In the genomic region with DNA sequence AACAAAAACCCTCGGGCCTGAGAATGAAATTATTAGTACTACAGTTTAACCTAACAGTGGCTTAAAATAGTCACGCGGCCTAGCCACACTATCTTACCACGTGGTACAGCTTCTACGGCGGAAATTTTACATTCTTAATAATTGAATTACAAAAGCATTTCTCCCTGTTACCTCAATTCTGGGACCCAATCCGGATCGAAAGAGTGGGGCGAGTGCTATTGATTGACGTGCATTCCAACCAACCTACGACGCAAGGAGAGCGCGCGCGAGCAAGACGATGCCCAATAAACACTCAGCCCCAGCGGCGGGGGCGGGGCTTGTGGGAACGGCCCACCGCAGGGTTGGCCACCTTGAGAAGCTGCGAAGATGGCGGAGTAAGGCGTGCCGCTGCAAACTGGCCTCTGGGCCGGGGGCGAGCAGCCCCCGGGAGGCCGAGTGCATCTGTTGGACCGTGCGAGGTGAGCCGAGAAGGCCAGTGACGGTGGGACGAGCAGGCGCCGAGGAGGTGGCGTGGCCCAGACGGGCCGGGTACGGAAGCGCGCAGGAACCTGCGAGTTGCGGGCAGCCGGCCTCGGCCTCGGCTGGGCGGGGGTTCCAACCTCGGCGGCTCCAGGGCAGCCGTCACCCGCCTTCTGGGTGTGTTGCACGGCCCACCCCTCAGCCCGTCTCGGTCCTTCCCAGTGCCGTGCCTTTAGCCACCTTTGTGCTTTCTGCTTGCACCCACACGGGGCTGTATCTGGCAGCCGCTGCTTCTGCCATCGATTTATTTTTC, we compare ENCODE assay signal across 8 cellular contexts. TPM values are rescaled to one million over a fixed set of nuclear protein-coding genes. Genes with fewer than 3 reads are reported as not detected.
DNase-seq lines count a peak whose midpoint lies in the region; ATAC-seq and TF ChIP-seq lines count a peak whose summit lies in the region.

No MANE protein-coding gene starts in this region.

- H2AFZ ChIP-seq in GM23338 = no peak overlapping the region
- H2AFZ ChIP-seq in fibroblast of lung (ENCODE audit: low read length) = peak overlapping the region; percentile 73

- H3K4me1 ChIP-seq in GM23338 (ENCODE audit: insufficient read depth) (peaks cover 9% of the 10 kb centered on the region; the same call in 1 of the 2 replicates), fibroblast of lung (ENCODE audit: control insufficient read depth, extremely low read depth, insufficient read depth, low read length) (peaks cover 11% of the 10 kb centered on the region)

- no peaks in the 10 kb centered on the region for H3K9me3 ChIP-seq in fibroblast of lung (ENCODE audit: control insufficient read depth, insufficient read depth, low read depth, low read length)

- H3K79me2 ChIP-seq in GM23338 (replicated peaks; ENCODE audit: insufficient read depth) (peaks cover 47% of the 10 kb centered on the region), fibroblast of lung (ENCODE audit: control insufficient read depth, insufficient read depth, low read length) (peaks cover 28% of the 10 kb centered on the region)

- H3K4me3 Mint-ChIP-seq in GM23338 = peak overlapping the region; percentile 98
- H3K4me3 Mint-ChIP-seq in naive B cell = peak overlapping the region; percentile 88 to 99 (median 94)
- peak overlapping the region; percentile 96 for H3K4me3 Mint-ChIP-seq in stimulated activated effector memory CD8-positive, alpha-beta T cell treated with anti-CD3 and anti-CD28 coated beads, Interleukin-12 subunit alpha, Interleukin-12 subunit beta, amount 100 ng/mL, for 72 hours

- peak overlapping the region; percentile 86 for H3K9ac ChIP-seq in fibroblast of lung (ENCODE audit: insufficient read depth, low read length)

- H3K27me3 Mint-ChIP-seq in GM23338 (ENCODE audit: insufficient read depth, low read depth, poor library complexity) (peaks cover 13% of the 10 kb centered on the region), naive B cell (no peaks in the 10 kb centered on the region)

- H3K9me3 Mint-ChIP-seq in GM23338 = no peaks in the 10 kb centered on the region; the same call in 2 of the 3 replicates
- H3K9me3 Mint-ChIP-seq in naive B cell = no peaks in the 10 kb centered on the region
- no peaks in the 10 kb centered on the region for H3K9me3 Mint-ChIP-seq in stimulated activated effector memory CD8-positive, alpha-beta T cell treated with anti-CD3 and anti-CD28 coated beads, Interleukin-12 subunit alpha, Interleukin-12 subunit beta, amount 100 ng/mL, for 72 hours

- H3K4me3 ChIP-seq in GM23338 (peak overlapping the region; percentile 80), fibroblast of lung (replicated peaks in 1 of 4; ENCODE audit: control extremely low read depth in 1 of 4, insufficient read depth in 1 of 4, low read depth in 3 of 4, low read length in 4 of 4) (peak overlapping the region; percentile 74 to 97 (median 88))

- no peaks in the 10 kb centered on the region for H3K9me2 ChIP-seq in GM23338 (ENCODE audit: insufficient read depth)

- peaks cover 41% of the 10 kb centered on the region for H3K36me3 ChIP-seq in GM23338 (ENCODE audit: insufficient read depth)
- peaks cover 12% of the 10 kb centered on the region for H3K36me3 ChIP-seq in fibroblast of lung (ENCODE audit: control insufficient read depth, insufficient read depth, low read length)

- peak; percentile 97 for ATAC-seq in GM23338
- ATAC-seq in naive B cell (ENCODE audit: low read depth in 2 of 2) = peak; percentile 92 to 93
- ATAC-seq in stimulated activated effector memory CD8-positive, alpha-beta T cell treated with anti-CD3 and anti-CD28 coated beads, Interleukin-12 subunit alpha, Interleukin-12 subunit beta, amount 100 ng/mL, for 72 hours = peak; percentile 98

- H3K27ac ChIP-seq in GM23338 (ENCODE audit: low read depth) (peak overlapping the region; percentile 84), fibroblast of lung (ENCODE audit: insufficient read depth, low read length) (peak overlapping the region; percentile 75)

- peaks cover 56% of the 10 kb centered on the region for H3K36me3 Mint-ChIP-seq in GM23338 (ENCODE audit: low read depth)
- peaks cover 0 to 10% of the 10 kb centered on the region in 2 donors for H3K36me3 Mint-ChIP-seq in naive B cell
- H3K36me3 Mint-ChIP-seq in stimulated activated effector memory CD8-positive, alpha-beta T cell treated with anti-CD3 and anti-CD28 coated beads, Interleukin-12 subunit alpha, Interleukin-12 subunit beta, amount 100 ng/mL, for 72 hours = peaks cover 55% of the 10 kb centered on the region

- peak overlapping the region; percentile 91 for H3K4me2 ChIP-seq in GM23338
- peak overlapping the region; percentile 36 for H3K4me2 ChIP-seq in fibroblast of lung (ENCODE audit: extremely low read depth, insufficient read depth, low read length)

- H3K27ac Mint-ChIP-seq in GM23338 (peak overlapping the region; percentile 98), naive B cell (peak overlapping the region; percentile 94 to 99 (median 99))
- H3K27ac Mint-ChIP-seq in stimulated activated effector memory CD8-positive, alpha-beta T cell treated with anti-CD3 and anti-CD28 coated beads, Interleukin-12 subunit alpha, Interleukin-12 subunit beta, amount 100 ng/mL, for 72 hours = peak overlapping the region; percentile 97

- H3K4me1 Mint-ChIP-seq in GM23338 (peaks cover 28% of the 10 kb centered on the region), naive B cell (peaks cover 24 to 49% (median 30%) of the 10 kb centered on the region in 3 donors)
- H3K4me1 Mint-ChIP-seq in stimulated activated effector memory CD8-positive, alpha-beta T cell treated with anti-CD3 and anti-CD28 coated beads, Interleukin-12 subunit alpha, Interleukin-12 subunit beta, amount 100 ng/mL, for 72 hours = peaks cover 40% of the 10 kb centered on the region

- H3K27me3 ChIP-seq in GM23338 (ENCODE audit: insufficient read depth) = no peaks in the 10 kb centered on the region
- no peaks in the 10 kb centered on the region for H3K27me3 ChIP-seq in fibroblast of lung (ENCODE audit: control insufficient read depth, insufficient read depth, low read length)

- no peak for TF ChIP-seq CTCF in GM23338 (conservative IDR thresholded peaks at IDR 0.05; ENCODE audit: low read depth in 2 of 2)
- TF ChIP-seq CTCF in fibroblast of lung (conservative IDR thresholded peaks at IDR 0.05 in 1 of 2, IDR thresholded peaks at IDR 0.05 in 1 of 2; ENCODE audit: low read depth in 1 of 2, low read length in 2 of 2) = no peak

- H4K20me1 ChIP-seq in GM23338 (replicated peaks; ENCODE audit: insufficient read depth) (peaks cover 26% of the 10 kb centered on the region), fibroblast of lung (ENCODE audit: control insufficient read depth, extremely low read depth, insufficient read depth, low read length) (no peaks in the 10 kb centered on the region)

- peaks cover 3% of the 10 kb centered on the region; the same call in 1 of the 2 replicates for H3F3A ChIP-seq in GM23338 (replicated peaks; ENCODE audit: low read depth)

- DNase-seq in Daoy (ENCODE audit: low read depth) = peak; percentile 98
- DNase-seq in GM23338 (ENCODE audit: low spot score) = peak; percentile 99
- DNase-seq in Kasumi-1 (lab: John Stamatoyannopoulos, UW) = peak; percentile 87 to 91
- peak; percentile 99 for DNase-seq in RKO (ENCODE audit: low spot score)
- DNase-seq in activated T-helper 1 cell treated with anti-CD3 and anti-CD28 coated beads, Interleukin-2, amount 50 U/mL, for 16 hours (ENCODE audit: low read depth in 1 of 2, low spot score in 1 of 2) = peak; percentile 91 to 96
- peak; percentile 99 to 100 for DNase-seq in fibroblast of lung (ENCODE audit: low read depth in 2 of 2)
- DNase-seq in naive B cell = peak; percentile 98
- DNase-seq in stimulated activated effector memory CD8-positive, alpha-beta T cell treated with anti-CD3 and anti-CD28 coated beads, Interleukin-12 subunit alpha, Interleukin-12 subunit beta, amount 100 ng/mL, for 72 hours (ENCODE audit: low spot score in 2 of 2) = peak; percentile 97 to 98

RNA-seq across cellular contexts. Expression of gene OIP5, which starts 48.6 kb away (rescaled TPM):
- total RNA-seq in Daoy (2014; rRNA removed; shearing (Covaris generic)) = 49.5 and 67.7 TPM in 2 replicates
- total RNA-seq in GM23338 (2014; rRNA removed; shearing (Covaris generic)) = 53.1 and 61.1 TPM in 2 replicates
- 60.0 and 71.7 TPM in 2 replicates for polyA plus RNA-seq in GM23338 (2016; fragmentation: Nextera tagmentation; extraction: Ambion mirVana)
- 0.26 and 2.0 TPM in 2 replicates for total RNA-seq in fibroblast of lung
- polyA plus RNA-seq in fibroblast of lung = 2.4 and 8.3 TPM in 2 replicates
- polyA plus RNA-seq in fibroblast of lung (2012) = 1.8 and 6.7 TPM in 2 replicates
- 1.8 TPM in 1 of 2 replicates, not detected in the other for polyA minus RNA-seq in fibroblast of lung (ENCODE audit: low replicate concordance)
- 1 to 10 TPM in 4 of 6 donors, under 1 TPM in 1, not detected in 1; 0.96 to 2.2 (median 1.5) TPM for polyA plus RNA-seq in naive B cell (ENCODE audit: low read depth in 6 of 6)

RNA-seq across cellular contexts. Expression of gene NUSAP1, which starts 48.8 kb away (rescaled TPM):
- 180 and 204 TPM in 2 replicates for total RNA-seq in Daoy (2014; rRNA removed; shearing (Covaris generic))
- total RNA-seq in GM23338 (2014; rRNA removed; shearing (Covaris generic)) = 126 and 150 TPM in 2 replicates
- polyA plus RNA-seq in GM23338 (2016; fragmentation: Nextera tagmentation; extraction: Ambion mirVana) (260 and 272 TPM in 2 replicates), fibroblast of lung (25.7 and 88.9 TPM in 2 replicates), naive B cell (ENCODE audit: low read depth in 6 of 6) (1 to 10 TPM in 5 of 6 donors, under 1 TPM in 1; 0.59 to 7.9 (median 6.4) TPM)
- 15.9 and 27.6 TPM in 2 replicates for total RNA-seq in fibroblast of lung
- 17.7 and 60.0 TPM in 2 replicates for polyA plus RNA-seq in fibroblast of lung (2012)
- polyA minus RNA-seq in fibroblast of lung (ENCODE audit: low replicate concordance) = 16.6 and 63.9 TPM in 2 replicates

RNA-seq across cellular contexts. Expression of gene CHP1, which starts 52.8 kb away (rescaled TPM):
- 18.9 and 22.5 TPM in 2 replicates for total RNA-seq in Daoy (2014; rRNA removed; shearing (Covaris generic))
- 109 and 134 TPM in 2 replicates for total RNA-seq in GM23338 (2014; rRNA removed; shearing (Covaris generic))
- polyA plus RNA-seq in GM23338 (2016; fragmentation: Nextera tagmentation; extraction: Ambion mirVana) = 59.6 and 62.3 TPM in 2 replicates
- 61.4 and 84.7 TPM in 2 replicates for total RNA-seq in fibroblast of lung
- 118 and 123 TPM in 2 replicates for polyA plus RNA-seq in fibroblast of lung
- 93.5 and 95.3 TPM in 2 replicates for polyA plus RNA-seq in fibroblast of lung (2012)
- 87.4 and 109 TPM in 2 replicates for polyA minus RNA-seq in fibroblast of lung (ENCODE audit: low replicate concordance)
- polyA plus RNA-seq in naive B cell (ENCODE audit: low read depth in 6 of 6) = 10 to 100 TPM in 5 of 6 donors, 1 to 10 TPM in 1; 8.9 to 27.0 (median 14.7) TPM

RNA-seq across cellular contexts. Expression of gene EXD1, which starts 53.3 kb away (rescaled TPM):
- total RNA-seq in Daoy (2014; rRNA removed; shearing (Covaris generic)) = not detected in 2 replicates
- total RNA-seq in GM23338 (2014; rRNA removed; shearing (Covaris generic)) = 0.07 TPM in 1 of 2 replicates, not detected in the other
- polyA plus RNA-seq in GM23338 (2016; fragmentation: Nextera tagmentation; extraction: Ambion mirVana) = not detected in 2 replicates
- total RNA-seq in fibroblast of lung = 0.17 TPM in 1 of 2 replicates, not detected in the other
- polyA plus RNA-seq in fibroblast of lung = 0.02 TPM in 1 of 2 replicates, not detected in the other
- not detected in 2 replicates for polyA plus RNA-seq in fibroblast of lung (2012)
- not detected in 2 replicates for polyA minus RNA-seq in fibroblast of lung (ENCODE audit: low replicate concordance)
- polyA plus RNA-seq in naive B cell (ENCODE audit: low read depth in 6 of 6) = not detected

Comparison
In these comparisons a context has a peak if more than half of its experiments do, and no peak if none do; other contexts are left out.
1. Peak in every context shown above with its lines: DNase-seq, ATAC-seq, H3K4me3 ChIP-seq and H3K27ac ChIP-seq.
2. RNA of gene OIP5, which starts 48.6 kb away (total RNA-seq): 53.1 to 61.1 TPM in GM23338 and 49.5 to 67.7 TPM in Daoy; 0.26 to 2.0 TPM in fibroblast of lung; every median in the first group is over 10 times any median in the second.